In the genomic region with DNA sequence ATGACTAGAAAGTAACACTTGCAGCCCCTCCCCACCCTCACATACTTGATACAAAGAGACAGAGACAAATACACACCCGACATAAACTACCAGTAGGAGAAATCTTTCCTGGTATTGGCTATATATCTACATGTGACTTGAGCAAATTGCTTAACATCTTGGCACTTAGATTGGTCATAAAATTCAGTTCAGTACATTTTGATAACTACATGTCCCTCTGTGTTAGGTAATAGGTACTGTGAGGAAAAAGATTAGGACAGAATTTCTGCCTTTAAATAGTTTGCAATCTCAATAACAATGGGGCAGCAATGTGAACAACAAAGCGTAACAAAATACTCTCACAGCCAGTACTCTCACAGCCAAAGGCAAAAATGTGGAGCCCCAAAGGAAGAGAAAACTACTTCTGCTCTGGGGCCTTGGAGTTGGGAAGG, we compare ENCODE assay signal across 18 cellular contexts.
DNase-seq lines count a peak whose midpoint lies in the region; ATAC-seq and TF ChIP-seq lines count a peak whose summit lies in the region.
"Had no signal": no experiment of that assay in that cellular context is flagged by ENCODE, and none has a peak within 500 bp of the region (broad histone marks: within the 10 kb centered on the region; RNA-seq: fewer than 3 reads in every experiment).

No MANE protein-coding gene starts in this region.

- no peak overlapping the region for H3K18ac ChIP-seq in neuronal stem cell (ENCODE audit: low read length)

- H3K23ac ChIP-seq in neuronal stem cell (ENCODE audit: low read depth, low read length, poor library complexity): no peak overlapping the region

- no peak overlapping the region for H2AK5ac ChIP-seq in neuronal stem cell (ENCODE audit: low read depth, low read length)

- H3K27ac Mint-ChIP-seq in GM23338 (peak overlapping the region; percentile 40), Caco-2 (ENCODE audit: unreplicated experiment) (no peak overlapping the region)

- TF ChIP-seq POLR2A in adrenal gland (IDR thresholded peaks at IDR 0.05): no peak

- H3K9me3 ChIP-seq in NT2/D1 (ENCODE audit: insufficient read depth, low read length): no peaks in the 10 kb centered on the region
- no peaks in the 10 kb centered on the region for H3K9me3 ChIP-seq in iPS-20b (ENCODE audit: insufficient read depth, low read depth, low read length)
- H3K9me3 ChIP-seq in neuronal stem cell (replicated peaks in 1 of 2; ENCODE audit: control insufficient read depth in 2 of 2, insufficient read depth in 1 of 2, low read depth in 1 of 2, low read length in 2 of 2): peaks cover 1 to 4% of the 10 kb centered on the region in 2 donors
- no peaks in the 10 kb centered on the region for H3K9me3 ChIP-seq in adrenal gland (replicated peaks in 1 of 3)
- peaks cover 5% of the 10 kb centered on the region; the same call in 1 of the 2 replicates for H3K9me3 ChIP-seq in Caco-2
- H3K9me3 ChIP-seq: BE2C had no signal

- CTCF ChIA-PET in Caco-2 (lab: Charles Lee): no interaction called here

- no peak overlapping the region for H4K91ac ChIP-seq in neuronal stem cell (ENCODE audit: low read depth, low read length, poor library complexity)

- BruUV-seq in Caco-2 (replicated peaks; lab: Mats Ljungman, UMichigan): no TSS peak

- no peaks in the 10 kb centered on the region for H3K79me2 ChIP-seq in GM23338 (replicated peaks; ENCODE audit: insufficient read depth)

- POLR2A ChIA-PET in Caco-2 (lab: Charles Lee): no interaction called here

- no peaks in the 10 kb centered on the region for H3K79me1 ChIP-seq in neuronal stem cell (ENCODE audit: low read depth, low read length)

- peaks cover 20% of the 10 kb centered on the region for H3K4me1 Mint-ChIP-seq in GM23338
- H3K4me1 Mint-ChIP-seq in Caco-2 (ENCODE audit: low read depth, unreplicated experiment): peaks cover 14% of the 10 kb centered on the region
- H3K4me1 Mint-ChIP-seq: CD4-positive, CD25-positive, alpha-beta regulatory T cell had no signal

- no peaks in the 10 kb centered on the region for H3F3A ChIP-seq in GM23338 (replicated peaks; ENCODE audit: low read depth)

- H3K4me1 ChIP-seq in GM23338 (ENCODE audit: insufficient read depth): 0 out of 2 replicates have a peak, but pooled peaks cover 15% of the 10 kb centered on the region
- no peaks in the 10 kb centered on the region for H3K4me1 ChIP-seq in NT2/D1 (ENCODE audit: insufficient read depth, insufficient read length)
- H3K4me1 ChIP-seq in iPS-20b (ENCODE audit: insufficient read depth, low read length): peaks cover 18% of the 10 kb centered on the region; the same call in 1 of the 2 replicates
- peaks cover 3% of the 10 kb centered on the region in 2 donors for H3K4me1 ChIP-seq in neuronal stem cell (ENCODE audit: control insufficient read depth in 2 of 2, insufficient read depth in 1 of 2, low read depth in 1 of 2, low read length in 2 of 2)
- no peaks in the 10 kb centered on the region for H3K4me1 ChIP-seq in adrenal gland (replicated peaks in 1 of 2)
- peaks cover 23% of the 10 kb centered on the region for H3K4me1 ChIP-seq in Caco-2
- H3K4me1 ChIP-seq: BE2C had no signal

- H3K27me3 Mint-ChIP-seq in GM23338 (ENCODE audit: insufficient read depth, low read depth, poor library complexity) (no peaks in the 10 kb centered on the region), Caco-2 (ENCODE audit: insufficient read depth, unreplicated experiment) (no peaks in the 10 kb centered on the region)
- H3K27me3 Mint-ChIP-seq: CD4-positive, CD25-positive, alpha-beta regulatory T cell had no signal

- H3K4ac ChIP-seq in neuronal stem cell (ENCODE audit: low read length): no peak overlapping the region

- no peak overlapping the region for H2BK12ac ChIP-seq in neuronal stem cell (ENCODE audit: low read length)

- H3K27ac ChIP-seq in GM23338 (ENCODE audit: low read depth): no peak overlapping the region
- no peak overlapping the region for H3K27ac ChIP-seq in iPS-20b (ENCODE audit: low read length)
- no peak overlapping the region for H3K27ac ChIP-seq in neuronal stem cell (replicated peaks; ENCODE audit: low read length)
- H3K27ac ChIP-seq in adrenal gland: no peak overlapping the region

- WGBS in neuronal stem cell (ENCODE audit: extremely low coverage in 2 of 2, insufficient read length in 2 of 2, insufficient replicate concordance in 1 of 2), 2 donors: no CpG with 5 or more reads among the region's 2 CpGs
- 54 to 72% (median 63%) methylated on average over 2 of the region's 2 CpGs for WGBS in adrenal gland, 4 donors

- no peak overlapping the region for H4K8ac ChIP-seq in neuronal stem cell (ENCODE audit: low read depth, low read length)

- H3K36me3 Mint-ChIP-seq in GM23338 (ENCODE audit: low read depth) (peaks cover 5% of the 10 kb centered on the region; the same call in 1 of the 3 replicates), Caco-2 (ENCODE audit: insufficient read depth, unreplicated experiment) (no peaks in the 10 kb centered on the region)
- H3K36me3 Mint-ChIP-seq: CD4-positive, CD25-positive, alpha-beta regulatory T cell had no signal

- intact Hi-C loops in adrenal gland (cut with DNase I): no loop called here
- intact Hi-C loops in Caco-2 (cut with micrococcal nuclease; ENCODE audit: unreplicated experiment): loop anchor here (10.0 kb wide), 1 partner anchor 740 kb away; no protein-coding TSS in a partner anchor

- H3K4me3 Mint-ChIP-seq in GM23338: 0 out of 3 replicates have a peak overlapping the region, but pooled peaks have one; percentile 2
- no peak overlapping the region for H3K4me3 Mint-ChIP-seq in Caco-2 (ENCODE audit: unreplicated experiment)
- H3K4me3 Mint-ChIP-seq: CD4-positive, CD25-positive, alpha-beta regulatory T cell had no signal

- H3K9me3 Mint-ChIP-seq in GM23338: peaks cover 5% of the 10 kb centered on the region; the same call in 1 of the 3 replicates
- peaks cover 5% of the 10 kb centered on the region for H3K9me3 Mint-ChIP-seq in Caco-2 (ENCODE audit: unreplicated experiment)

- H3K27me3 ChIP-seq in GM23338 (ENCODE audit: insufficient read depth): no peaks in the 10 kb centered on the region
- no peaks in the 10 kb centered on the region for H3K27me3 ChIP-seq in NT2/D1 (ENCODE audit: insufficient read depth, insufficient read length)
- no peaks in the 10 kb centered on the region for H3K27me3 ChIP-seq in iPS-20b (ENCODE audit: insufficient read depth, low read length)
- no peaks in the 10 kb centered on the region for H3K27me3 ChIP-seq in neuronal stem cell (ENCODE audit: control insufficient read depth in 3 of 3, insufficient read depth in 3 of 3, low read depth in 1 of 3, low read length in 3 of 3)
- no peaks in the 10 kb centered on the region for H3K27me3 ChIP-seq in adrenal gland
- H3K27me3 ChIP-seq in Caco-2 (replicated peaks; ENCODE audit: control insufficient read depth, insufficient read depth, low read length): no peaks in the 10 kb centered on the region
- H3K27me3 ChIP-seq: BE2C had no signal

- H3K4me3 ChIP-seq in GM23338 (no peak overlapping the region), NT2/D1 (ENCODE audit: insufficient read length, low read depth) (no peak overlapping the region), iPS-20b (ENCODE audit: low read length) (peak overlapping the region; percentile 36; the same call in 1 of the 2 replicates), neuronal stem cell (ENCODE audit: low read length in 2 of 2) (no peak overlapping the region), adrenal gland (no peak overlapping the region), Caco-2 (ENCODE audit: low read depth, low read length) (no peak overlapping the region)
- H3K4me3 ChIP-seq: GM12878, K562 had no signal

- H3K36me3 ChIP-seq in GM23338 (ENCODE audit: insufficient read depth): no peaks in the 10 kb centered on the region
- no peaks in the 10 kb centered on the region for H3K36me3 ChIP-seq in NT2/D1 (ENCODE audit: insufficient read depth, insufficient read length, low read length)
- no peaks in the 10 kb centered on the region for H3K36me3 ChIP-seq in iPS-20b (ENCODE audit: insufficient read depth, low read depth, low read length)
- H3K36me3 ChIP-seq in neuronal stem cell (replicated peaks in 1 of 2; ENCODE audit: control insufficient read depth in 2 of 2, insufficient read depth in 2 of 2, low read length in 2 of 2): no peaks in the 10 kb centered on the region
- H3K36me3 ChIP-seq in adrenal gland (replicated peaks in 1 of 2): no peaks in the 10 kb centered on the region
- no peaks in the 10 kb centered on the region for H3K36me3 ChIP-seq in Caco-2 (ENCODE audit: control insufficient read depth, insufficient read depth, low read length)
- H3K36me3 ChIP-seq: BE2C had no signal

- no peak overlapping the region for H3K14ac ChIP-seq in neuronal stem cell (ENCODE audit: low read length)

- no peaks in the 10 kb centered on the region for H4K20me1 ChIP-seq in GM23338 (replicated peaks; ENCODE audit: insufficient read depth)

- H2BK5ac ChIP-seq in neuronal stem cell (ENCODE audit: low read length): no peak overlapping the region

- DNase-seq in GM23338 (ENCODE audit: low spot score): peak; percentile 86
- DNase-seq in NT2/D1 (ENCODE audit: low read depth, low spot score): peak; percentile 70
- no peak for DNase-seq in neuronal stem cell (ENCODE audit: low spot score)
- no peak for DNase-seq in NCI-H69 (lab: John Stamatoyannopoulos, UW)
- DNase-seq in adrenal gland: no peak
- no peak for DNase-seq in stimulated activated naive CD4-positive, alpha-beta T cell (lab: John Stamatoyannopoulos, UW)
- DNase-seq in Caco-2: no peak
- DNase-seq: BE2C; CD4-positive, CD25-positive, alpha-beta regulatory T cell; COR-L47; DMS153; NCI-H1105 treated with DMSO at 0.1 percent for 48 hours; NCI-H1694 treated with DMSO at 0.1 percent for 48 hours; NCI-H226; NCI-H524 had no signal

- TF ChIP-seq CTCF in GM23338 (conservative IDR thresholded peaks at IDR 0.05; ENCODE audit: low read depth in 2 of 2) (no peak), adrenal gland (IDR thresholded peaks at IDR 0.05) (no peak), Caco-2 (IDR thresholded peaks at IDR 0.05; ENCODE audit: insufficient read depth in 1 of 2, low read depth in 1 of 2, low read length in 1 of 2, severe bottlenecking in 1 of 2, unreplicated experiment in 1 of 2) (no peak)

- H3K4me2 ChIP-seq in GM23338: no peak overlapping the region
- H3K4me2 ChIP-seq in neuronal stem cell (ENCODE audit: insufficient read depth, low read length, poor library complexity, severe bottlenecking): no peak overlapping the region

- H2BK120ac ChIP-seq in neuronal stem cell (ENCODE audit: low read depth, low read length): no peak overlapping the region

- no peak overlapping the region for H2BK15ac ChIP-seq in neuronal stem cell (ENCODE audit: low read length)

- H2AFZ ChIP-seq in GM23338 (no peak overlapping the region), neuronal stem cell (ENCODE audit: low read length) (peak overlapping the region; percentile 57)

- H3K9ac ChIP-seq in NT2/D1 (ENCODE audit: insufficient read length, low read depth): no peak overlapping the region
- no peak overlapping the region; the same call in 1 of the 2 replicates for H3K9ac ChIP-seq in iPS-20b (ENCODE audit: low read depth, low read length)
- H3K9ac ChIP-seq in neuronal stem cell (ENCODE audit: low read depth, low read length, poor library complexity): no peak overlapping the region

- H3K9me2 ChIP-seq in GM23338 (ENCODE audit: insufficient read depth): peaks cover 7% of the 10 kb centered on the region; the same call in 1 of the 2 replicates

- peak; percentile 99 for ATAC-seq in GM23338
- ATAC-seq: GM12878, K562 had no signal

Comparison
In these comparisons a context has a peak if more than half of its experiments do, and no peak if none do; other contexts are left out.
1. DNase-seq: peak in GM23338 (single experiment) and NT2/D1 (single experiment); none in neuronal stem cell (single experiment), NCI-H69 (single experiment), adrenal gland (0 of 7), stimulated activated naive CD4-positive, alpha-beta T cell (0 of 6) and Caco-2 (0 of 2).